Comparison of ENCODE assay signal across 11 cellular contexts in genomic region chr3:45881031-45882022, GRCh38. TPM values are rescaled to one million over a fixed set of nuclear protein-coding genes. Genes with fewer than 3 reads are reported as not detected.
DNase-seq lines count a peak whose midpoint lies in the region; ATAC-seq, FAIRE-seq and TF ChIP-seq lines count a peak whose summit lies in the region.
"Had no signal": no experiment of that assay in that cellular context is flagged by ENCODE, and none has a peak within 500 bp of the region (broad histone marks: within the 10 kb centered on the region; RNA-seq: fewer than 3 reads in every experiment).

No MANE protein-coding gene starts in this region.

- 0 out of 2 replicates have a peak, but pooled peaks cover 5% of the 10 kb centered on the region for H3F3A ChIP-seq in PC-9 (ENCODE audit: insufficient read depth, low read depth)

- no peaks in the 10 kb centered on the region for H3K9me3 ChIP-seq in PC-9 (ENCODE audit: insufficient read depth, low read depth)

- no peaks in the 10 kb centered on the region for H3K36me3 ChIP-seq in PC-9 (ENCODE audit: low read depth)

- no peaks in the 10 kb centered on the region for H3K27me3 ChIP-seq in PC-9 (ENCODE audit: insufficient read depth, low read depth)

- no peaks in the 10 kb centered on the region for H4K20me1 ChIP-seq in PC-9 (ENCODE audit: insufficient read depth)

- TF ChIP-seq CTCF in PC-9 (conservative IDR thresholded peaks at IDR 0.05), result no peak

- 0 out of 2 replicates have a peak overlapping the region, but pooled peaks have one; percentile 22 for H3K4me2 ChIP-seq in PC-9

- DNase-seq in GM12892 (ENCODE audit: insufficient read length), result no peak
- DNase-seq in PC-9, result peak; percentile 22 to 57
- no peak for DNase-seq in activated naive CD8-positive, alpha-beta T cell treated with anti-CD3 and anti-CD28 coated beads, Interleukin-2, amount 10 ng/mL, durations not matched to agents 7 days and 5 days
- DNase-seq in stimulated activated CD4-positive, alpha-beta T cell treated with anti-CD3 and anti-CD28 coated beads, Interleukin-15, amount 100 ng/mL, for 48 hours (ENCODE audit: low read depth in 2 of 2), result peak; percentile 18 to 34
- DNase-seq in NCI-H1417 treated with DMSO at 0.1 percent for 48 hours (lab: John Stamatoyannopoulos, UW), result no peak
- no peak for DNase-seq in NCI-H1436 treated with DMSO at 0.1 percent for 48 hours (lab: John Stamatoyannopoulos, UW)
- DNase-seq in NCI-H510A treated with DMSO at 0.1 percent for 48 hours (lab: John Stamatoyannopoulos, UW), result no peak
- DNase-seq in dermis blood vessel endothelial cell, result no peak
- DNase-seq: SIG-M5 had no signal

- no peak overlapping the region for H3K27ac ChIP-seq in PC-9

- no peak overlapping the region for H2AFZ ChIP-seq in PC-9

- no peak for TF ChIP-seq POLR2A in GM12892 (IDR thresholded peaks at IDR 0.05; ENCODE audit: low read depth, low read length)

- POLR2A ChIA-PET in PC-9 (lab: Charles Lee; ENCODE audit: unreplicated experiment), result no interaction called here
- POLR2A ChIA-PET in activated naive CD8-positive, alpha-beta T cell treated with anti-CD3 and anti-CD28 coated beads, Interleukin-2, amount 10 ng/mL, durations not matched to agents 7 days and 5 days (lab: Charles Lee), result interaction anchor here (1.3 kb wide), 1 partner anchor 16 kb away, joined by 4 read pairs; no protein-coding TSS in a partner anchor

- no peaks in the 10 kb centered on the region for H3K36me3 Mint-ChIP-seq in activated naive CD8-positive, alpha-beta T cell treated with anti-CD3 and anti-CD28 coated beads, Interleukin-2, amount 10 ng/mL, durations not matched to agents 7 days and 5 days

- ATAC-seq in activated naive CD8-positive, alpha-beta T cell treated with anti-CD3 and anti-CD28 coated beads, Interleukin-2, amount 10 ng/mL, durations not matched to agents 7 days and 5 days (ENCODE audit: low read depth), result peak; percentile 81

- peaks cover 24% of the 10 kb centered on the region for H3K27me3 Mint-ChIP-seq in activated naive CD8-positive, alpha-beta T cell treated with anti-CD3 and anti-CD28 coated beads, Interleukin-2, amount 10 ng/mL, durations not matched to agents 7 days and 5 days

- H3K9me3 Mint-ChIP-seq in activated naive CD8-positive, alpha-beta T cell treated with anti-CD3 and anti-CD28 coated beads, Interleukin-2, amount 10 ng/mL, durations not matched to agents 7 days and 5 days, result no peaks in the 10 kb centered on the region
- H3K9me3 Mint-ChIP-seq: dendritic cell treated with granulocyte-macrophage colony-stimulating factor and Interleukin-4, amounts not matched to agents 40 ng/mL and 50 ng/mL, for 4 days had no signal

- no peak overlapping the region for H3K4me3 Mint-ChIP-seq in activated naive CD8-positive, alpha-beta T cell treated with anti-CD3 and anti-CD28 coated beads, Interleukin-2, amount 10 ng/mL, durations not matched to agents 7 days and 5 days
- H3K4me3 Mint-ChIP-seq: dendritic cell treated with granulocyte-macrophage colony-stimulating factor and Interleukin-4, amounts not matched to agents 40 ng/mL and 50 ng/mL, for 4 days had no signal

- no peak overlapping the region for H3K4me3 ChIP-seq in PC-9

- peaks cover 15% of the 10 kb centered on the region for H3K4me1 ChIP-seq in PC-9 (replicated peaks; ENCODE audit: insufficient read depth)

- H3K27ac Mint-ChIP-seq in activated naive CD8-positive, alpha-beta T cell treated with anti-CD3 and anti-CD28 coated beads, Interleukin-2, amount 10 ng/mL, durations not matched to agents 7 days and 5 days, result peak overlapping the region; percentile 22
- H3K27ac Mint-ChIP-seq: dendritic cell treated with granulocyte-macrophage colony-stimulating factor and Interleukin-4, amounts not matched to agents 40 ng/mL and 50 ng/mL, for 4 days had no signal

- CTCF ChIA-PET in PC-9 (lab: Charles Lee), result no interaction called here

- peak; percentile 87 for FAIRE-seq in GM12892 (lab: Jason Lieb, UNC)

- H3K9me2 ChIP-seq in PC-9 (ENCODE audit: insufficient read depth), result no peaks in the 10 kb centered on the region

- no peaks in the 10 kb centered on the region for H3K79me2 ChIP-seq in PC-9 (ENCODE audit: low read depth)

- H3K4me1 Mint-ChIP-seq in activated naive CD8-positive, alpha-beta T cell treated with anti-CD3 and anti-CD28 coated beads, Interleukin-2, amount 10 ng/mL, durations not matched to agents 7 days and 5 days, result peaks cover 12% of the 10 kb centered on the region

- intact Hi-C loops in PC-9 (cut with micrococcal nuclease; ENCODE audit: unreplicated experiment), result no loop called here

- BruUV-seq in PC-9 (replicated peaks; lab: Mats Ljungman, UMichigan), result no TSS peak

RNA-seq across cellular contexts. Expression of gene CCR9, which starts 5.0 kb away (rescaled TPM):
- polyA plus RNA-seq in GM12892 (2012; ENCODE audit: missing spikeins), result 0.19 TPM
- total RNA-seq in PC-9 (2021) (not detected in 2 replicates), dermis blood vessel endothelial cell (not detected in 2 replicates)
- 10 to 100 TPM; 19.4 to 21.6 TPM for total RNA-seq in activated naive CD8-positive, alpha-beta T cell treated with anti-CD3 and anti-CD28 coated beads, Interleukin-2, amount 10 ng/mL, durations not matched to agents 7 days and 5 days
- total RNA-seq: subcutaneous adipose tissue had no signal

RNA-seq across cellular contexts. Expression of gene LZTFL1, which starts 39.4 kb away (rescaled TPM):
- 12.1 TPM for polyA plus RNA-seq in GM12892 (2012; ENCODE audit: missing spikeins)
- total RNA-seq in PC-9 (2021) (21.2 and 39.2 TPM in 2 replicates), dermis blood vessel endothelial cell (11.9 and 16.8 TPM in 2 replicates)
- 1 to 10 TPM; 8.0 to 8.4 TPM for total RNA-seq in activated naive CD8-positive, alpha-beta T cell treated with anti-CD3 and anti-CD28 coated beads, Interleukin-2, amount 10 ng/mL, durations not matched to agents 7 days and 5 days

Comparison
In these comparisons a context has a peak if more than half of its experiments do, and no peak if none do; other contexts are left out.
1. DNase-seq: peak in PC-9 (2 of 2) and stimulated activated CD4-positive, alpha-beta T cell treated with anti-CD3 and anti-CD28 coated beads, Interleukin-15, amount 100 ng/mL, for 48 hours (2 of 2); none in GM12892 (single experiment), activated naive CD8-positive, alpha-beta T cell treated with anti-CD3 and anti-CD28 coated beads, Interleukin-2, amount 10 ng/mL, durations not matched to agents 7 days and 5 days (single experiment), NCI-H1417 treated with DMSO at 0.1 percent for 48 hours (single experiment), NCI-H1436 treated with DMSO at 0.1 percent for 48 hours (single experiment), NCI-H510A treated with DMSO at 0.1 percent for 48 hours (single experiment) and dermis blood vessel endothelial cell (single experiment).
2. RNA of gene CCR9, which starts 5.0 kb away (total RNA-seq): 19.4 to 21.6 TPM in activated naive CD8-positive, alpha-beta T cell treated with anti-CD3 and anti-CD28 coated beads, Interleukin-2, amount 10 ng/mL, durations not matched to agents 7 days and 5 days; not detected in PC-9 and not detected in dermis blood vessel endothelial cell; every median in the first group is over 10 times any median in the second.